In the genomic region with DNA sequence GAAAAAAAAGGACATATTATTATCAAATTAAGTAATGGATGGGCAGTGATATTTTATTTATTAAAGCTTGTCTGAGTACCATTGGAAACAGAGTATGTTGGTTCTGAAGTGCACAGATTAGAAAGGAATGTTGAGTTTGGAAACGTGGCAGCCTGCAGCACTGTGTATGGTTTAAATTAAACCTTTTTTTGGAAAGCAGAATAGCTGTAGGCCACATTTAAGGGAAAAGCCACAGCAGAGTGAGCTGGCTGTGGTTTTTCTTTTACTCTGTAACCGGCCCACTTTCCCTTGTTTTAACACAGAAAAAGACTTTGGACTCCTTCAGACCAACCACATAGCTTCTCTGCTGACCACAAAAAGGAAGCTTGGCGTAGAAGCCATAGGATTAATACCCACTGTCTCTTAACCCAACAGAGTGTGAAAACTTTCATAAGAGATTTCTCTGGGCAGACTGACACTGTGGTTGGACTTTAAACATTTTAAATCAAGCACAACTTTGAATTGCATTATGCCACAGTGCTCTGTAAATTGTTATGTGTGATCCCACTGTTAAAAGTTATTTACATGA, we compare ENCODE assay signal across 1 cellular context.
TF ChIP-seq lines count a peak whose summit lies in the region.

No MANE protein-coding gene starts in this region.

TF ChIP-seq in HepG2, 621 proteins besides CTCF, POLR2A, EP300 and RAD21 (continued from another document and continues in another):
- TF ChIP-seq, protein P1, sequence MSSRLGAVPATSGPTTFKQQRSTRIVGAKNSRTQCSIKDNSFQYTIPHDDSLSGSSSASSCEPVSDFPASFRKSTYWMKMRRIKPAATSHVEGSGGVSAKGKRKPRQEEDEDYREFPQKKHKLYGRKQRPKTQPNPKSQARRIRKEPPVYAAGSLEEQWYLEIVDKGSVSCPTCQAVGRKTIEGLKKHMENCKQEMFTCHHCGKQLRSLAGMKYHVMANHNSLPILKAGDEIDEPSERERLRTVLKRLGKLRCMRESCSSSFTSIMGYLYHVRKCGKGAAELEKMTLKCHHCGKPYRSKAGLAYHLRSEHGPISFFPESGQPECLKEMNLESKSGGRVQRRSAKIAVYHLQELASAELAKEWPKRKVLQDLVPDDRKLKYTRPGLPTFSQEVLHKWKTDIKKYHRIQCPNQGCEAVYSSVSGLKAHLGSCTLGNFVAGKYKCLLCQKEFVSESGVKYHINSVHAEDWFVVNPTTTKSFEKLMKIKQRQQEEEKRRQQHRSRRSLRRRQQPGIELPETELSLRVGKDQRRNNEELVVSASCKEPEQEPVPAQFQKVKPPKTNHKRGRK (CRISPR knock-in tag; IDR thresholded peaks at IDR 0.05) = no peak
- TF ChIP-seq MXI1 (IDR thresholded peaks at IDR 0.05; ENCODE audit: borderline replicate concordance, low read depth, low read length) = peak; percentile 24; the same call in 1 of the 3 replicates
- TF ChIP-seq CBFB (CRISPR knock-in tag; IDR thresholded peaks at IDR 0.05) = no peak
- TF ChIP-seq, protein P2, sequence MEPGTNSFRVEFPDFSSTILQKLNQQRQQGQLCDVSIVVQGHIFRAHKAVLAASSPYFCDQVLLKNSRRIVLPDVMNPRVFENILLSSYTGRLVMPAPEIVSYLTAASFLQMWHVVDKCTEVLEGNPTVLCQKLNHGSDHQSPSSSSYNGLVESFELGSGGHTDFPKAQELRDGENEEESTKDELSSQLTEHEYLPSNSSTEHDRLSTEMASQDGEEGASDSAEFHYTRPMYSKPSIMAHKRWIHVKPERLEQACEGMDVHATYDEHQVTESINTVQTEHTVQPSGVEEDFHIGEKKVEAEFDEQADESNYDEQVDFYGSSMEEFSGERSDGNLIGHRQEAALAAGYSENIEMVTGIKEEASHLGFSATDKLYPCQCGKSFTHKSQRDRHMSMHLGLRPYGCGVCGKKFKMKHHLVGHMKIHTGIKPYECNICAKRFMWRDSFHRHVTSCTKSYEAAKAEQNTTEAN (CRISPR knock-in tag; conservative IDR thresholded peaks at IDR 0.05) = 0 out of 2 replicates have a peak, but pooled peaks have one; percentile 18
- no peak for TF ChIP-seq ELF4 (CRISPR knock-in tag; IDR thresholded peaks at IDR 0.05; ENCODE audit: borderline replicate concordance)
- TF ChIP-seq CHCHD3 (CRISPR knock-in tag; IDR thresholded peaks at IDR 0.05) = no peak
- no peak for TF ChIP-seq EED (CRISPR knock-in tag; IDR thresholded peaks at IDR 0.05)
- TF ChIP-seq, protein P3, sequence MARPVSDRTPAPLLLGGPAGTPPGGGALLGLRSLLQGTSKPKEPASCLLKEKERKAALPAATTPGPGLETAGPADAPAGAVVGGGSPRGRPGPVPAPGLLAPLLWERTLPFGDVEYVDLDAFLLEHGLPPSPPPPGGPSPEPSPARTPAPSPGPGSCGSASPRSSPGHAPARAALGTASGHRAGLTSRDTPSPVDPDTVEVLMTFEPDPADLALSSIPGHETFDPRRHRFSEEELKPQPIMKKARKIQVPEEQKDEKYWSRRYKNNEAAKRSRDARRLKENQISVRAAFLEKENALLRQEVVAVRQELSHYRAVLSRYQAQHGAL (CRISPR knock-in tag; IDR thresholded peaks at IDR 0.05; ENCODE audit: not compliant biosample characterization) = no peak
- TF ChIP-seq ZNF124 (CRISPR knock-in tag; IDR thresholded peaks at IDR 0.05) = no peak
- TF ChIP-seq, protein P4, sequence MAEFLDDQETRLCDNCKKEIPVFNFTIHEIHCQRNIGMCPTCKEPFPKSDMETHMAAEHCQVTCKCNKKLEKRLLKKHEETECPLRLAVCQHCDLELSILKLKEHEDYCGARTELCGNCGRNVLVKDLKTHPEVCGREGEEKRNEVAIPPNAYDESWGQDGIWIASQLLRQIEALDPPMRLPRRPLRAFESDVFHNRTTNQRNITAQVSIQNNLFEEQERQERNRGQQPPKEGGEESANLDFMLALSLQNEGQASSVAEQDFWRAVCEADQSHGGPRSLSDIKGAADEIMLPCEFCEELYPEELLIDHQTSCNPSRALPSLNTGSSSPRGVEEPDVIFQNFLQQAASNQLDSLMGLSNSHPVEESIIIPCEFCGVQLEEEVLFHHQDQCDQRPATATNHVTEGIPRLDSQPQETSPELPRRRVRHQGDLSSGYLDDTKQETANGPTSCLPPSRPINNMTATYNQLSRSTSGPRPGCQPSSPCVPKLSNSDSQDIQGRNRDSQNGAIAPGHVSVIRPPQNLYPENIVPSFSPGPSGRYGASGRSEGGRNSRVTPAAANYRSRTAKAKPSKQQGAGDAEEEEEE (CRISPR knock-in tag; IDR thresholded peaks at IDR 0.05; ENCODE audit: borderline replicate concordance) = no peak
- TF ChIP-seq SMAD1 (CRISPR knock-in tag; IDR thresholded peaks at IDR 0.05; ENCODE audit: borderline replicate concordance, low read depth) = no peak
- no peak for TF ChIP-seq ZNF772 (CRISPR knock-in tag; IDR thresholded peaks at IDR 0.05)
- TF ChIP-seq SRSF1 (optimal IDR thresholded peaks at IDR 0.05; ENCODE audit: low read depth, low read length) = no peak
- TF ChIP-seq, protein P5, sequence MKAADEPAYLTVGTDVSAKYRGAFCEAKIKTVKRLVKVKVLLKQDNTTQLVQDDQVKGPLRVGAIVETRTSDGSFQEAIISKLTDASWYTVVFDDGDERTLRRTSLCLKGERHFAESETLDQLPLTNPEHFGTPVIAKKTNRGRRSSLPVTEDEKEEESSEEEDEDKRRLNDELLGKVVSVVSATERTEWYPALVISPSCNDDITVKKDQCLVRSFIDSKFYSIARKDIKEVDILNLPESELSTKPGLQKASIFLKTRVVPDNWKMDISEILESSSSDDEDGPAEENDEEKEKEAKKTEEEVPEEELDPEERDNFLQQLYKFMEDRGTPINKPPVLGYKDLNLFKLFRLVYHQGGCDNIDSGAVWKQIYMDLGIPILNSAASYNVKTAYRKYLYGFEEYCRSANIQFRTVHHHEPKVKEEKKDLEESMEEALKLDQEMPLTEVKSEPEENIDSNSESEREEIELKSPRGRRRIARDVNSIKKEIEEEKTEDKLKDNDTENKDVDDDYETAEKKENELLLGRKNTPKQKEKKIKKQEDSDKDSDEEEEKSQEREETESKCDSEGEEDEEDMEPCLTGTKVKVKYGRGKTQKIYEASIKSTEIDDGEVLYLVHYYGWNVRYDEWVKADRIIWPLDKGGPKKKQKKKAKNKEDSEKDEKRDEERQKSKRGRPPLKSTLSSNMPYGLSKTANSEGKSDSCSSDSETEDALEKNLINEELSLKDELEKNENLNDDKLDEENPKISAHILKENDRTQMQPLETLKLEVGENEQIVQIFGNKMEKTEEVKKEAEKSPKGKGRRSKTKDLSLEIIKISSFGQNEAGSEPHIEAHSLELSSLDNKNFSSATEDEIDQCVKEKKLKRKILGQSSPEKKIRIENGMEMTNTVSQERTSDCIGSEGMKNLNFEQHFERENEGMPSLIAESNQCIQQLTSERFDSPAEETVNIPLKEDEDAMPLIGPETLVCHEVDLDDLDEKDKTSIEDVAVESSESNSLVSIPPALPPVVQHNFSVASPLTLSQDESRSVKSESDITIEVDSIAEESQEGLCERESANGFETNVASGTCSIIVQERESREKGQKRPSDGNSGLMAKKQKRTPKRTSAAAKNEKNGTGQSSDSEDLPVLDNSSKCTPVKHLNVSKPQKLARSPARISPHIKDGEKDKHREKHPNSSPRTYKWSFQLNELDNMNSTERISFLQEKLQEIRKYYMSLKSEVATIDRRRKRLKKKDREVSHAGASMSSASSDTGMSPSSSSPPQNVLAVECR (CRISPR knock-in tag; IDR thresholded peaks at IDR 0.05; ENCODE audit: borderline replicate concordance) = no peak
- TF ChIP-seq AGO2 (optimal IDR thresholded peaks at IDR 0.05; ENCODE audit: low read depth, low read length) = no peak
- TF ChIP-seq SP140L (CRISPR knock-in tag; IDR thresholded peaks at IDR 0.05; ENCODE audit: borderline replicate concordance) = no peak
- TF ChIP-seq, protein P6, sequence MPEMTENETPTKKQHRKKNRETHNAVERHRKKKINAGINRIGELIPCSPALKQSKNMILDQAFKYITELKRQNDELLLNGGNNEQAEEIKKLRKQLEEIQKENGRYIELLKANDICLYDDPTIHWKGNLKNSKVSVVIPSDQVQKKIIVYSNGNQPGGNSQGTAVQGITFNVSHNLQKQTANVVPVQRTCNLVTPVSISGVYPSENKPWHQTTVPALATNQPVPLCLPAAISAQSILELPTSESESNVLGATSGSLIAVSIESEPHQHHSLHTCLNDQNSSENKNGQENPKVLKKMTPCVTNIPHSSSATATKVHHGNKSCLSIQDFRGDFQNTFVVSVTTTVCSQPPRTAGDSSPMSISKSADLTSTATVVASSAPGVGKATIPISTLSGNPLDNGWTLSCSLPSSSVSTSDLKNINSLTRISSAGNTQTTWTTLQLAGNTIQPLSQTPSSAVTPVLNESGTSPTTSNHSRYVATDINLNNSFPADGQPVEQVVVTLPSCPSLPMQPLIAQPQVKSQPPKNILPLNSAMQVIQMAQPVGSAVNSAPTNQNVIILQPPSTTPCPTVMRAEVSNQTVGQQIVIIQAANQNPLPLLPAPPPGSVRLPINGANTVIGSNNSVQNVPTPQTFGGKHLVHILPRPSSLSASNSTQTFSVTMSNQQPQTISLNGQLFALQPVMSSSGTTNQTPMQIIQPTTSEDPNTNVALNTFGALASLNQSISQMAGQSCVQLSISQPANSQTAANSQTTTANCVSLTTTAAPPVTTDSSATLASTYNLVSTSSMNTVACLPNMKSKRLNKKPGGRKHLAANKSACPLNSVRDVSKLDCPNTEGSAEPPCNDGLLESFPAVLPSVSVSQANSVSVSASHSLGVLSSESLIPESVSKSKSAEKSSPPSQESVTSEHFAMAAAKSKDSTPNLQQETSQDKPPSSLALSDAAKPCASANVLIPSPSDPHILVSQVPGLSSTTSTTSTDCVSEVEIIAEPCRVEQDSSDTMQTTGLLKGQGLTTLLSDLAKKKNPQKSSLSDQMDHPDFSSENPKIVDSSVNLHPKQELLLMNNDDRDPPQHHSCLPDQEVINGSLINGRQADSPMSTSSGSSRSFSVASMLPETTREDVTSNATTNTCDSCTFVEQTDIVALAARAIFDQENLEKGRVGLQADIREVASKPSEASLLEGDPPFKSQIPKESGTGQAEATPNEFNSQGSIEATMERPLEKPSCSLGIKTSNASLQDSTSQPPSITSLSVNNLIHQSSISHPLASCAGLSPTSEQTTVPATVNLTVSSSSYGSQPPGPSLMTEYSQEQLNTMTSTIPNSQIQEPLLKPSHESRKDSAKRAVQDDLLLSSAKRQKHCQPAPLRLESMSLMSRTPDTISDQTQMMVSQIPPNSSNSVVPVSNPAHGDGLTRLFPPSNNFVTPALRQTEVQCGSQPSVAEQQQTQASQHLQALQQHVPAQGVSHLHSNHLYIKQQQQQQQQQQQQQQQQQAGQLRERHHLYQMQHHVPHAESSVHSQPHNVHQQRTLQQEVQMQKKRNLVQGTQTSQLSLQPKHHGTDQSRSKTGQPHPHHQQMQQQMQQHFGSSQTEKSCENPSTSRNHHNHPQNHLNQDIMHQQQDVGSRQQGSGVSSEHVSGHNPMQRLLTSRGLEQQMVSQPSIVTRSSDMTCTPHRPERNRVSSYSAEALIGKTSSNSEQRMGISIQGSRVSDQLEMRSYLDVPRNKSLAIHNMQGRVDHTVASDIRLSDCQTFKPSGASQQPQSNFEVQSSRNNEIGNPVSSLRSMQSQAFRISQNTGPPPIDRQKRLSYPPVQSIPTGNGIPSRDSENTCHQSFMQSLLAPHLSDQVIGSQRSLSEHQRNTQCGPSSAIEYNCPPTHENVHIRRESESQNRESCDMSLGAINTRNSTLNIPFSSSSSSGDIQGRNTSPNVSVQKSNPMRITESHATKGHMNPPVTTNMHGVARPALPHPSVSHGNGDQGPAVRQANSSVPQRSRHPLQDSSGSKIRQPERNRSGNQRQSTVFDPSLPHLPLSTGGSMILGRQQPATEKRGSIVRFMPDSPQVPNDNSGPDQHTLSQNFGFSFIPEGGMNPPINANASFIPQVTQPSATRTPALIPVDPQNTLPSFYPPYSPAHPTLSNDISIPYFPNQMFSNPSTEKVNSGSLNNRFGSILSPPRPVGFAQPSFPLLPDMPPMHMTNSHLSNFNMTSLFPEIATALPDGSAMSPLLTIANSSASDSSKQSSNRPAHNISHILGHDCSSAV (CRISPR knock-in tag; IDR thresholded peaks at IDR 0.05; ENCODE audit: borderline replicate concordance) = no peak
- TF ChIP-seq GATAD1 (CRISPR knock-in tag; IDR thresholded peaks at IDR 0.05) = no peak
- TF ChIP-seq ZFP82 (CRISPR knock-in tag; IDR thresholded peaks at IDR 0.05; ENCODE audit: borderline replicate concordance) = no peak
- TF ChIP-seq, protein P7, sequence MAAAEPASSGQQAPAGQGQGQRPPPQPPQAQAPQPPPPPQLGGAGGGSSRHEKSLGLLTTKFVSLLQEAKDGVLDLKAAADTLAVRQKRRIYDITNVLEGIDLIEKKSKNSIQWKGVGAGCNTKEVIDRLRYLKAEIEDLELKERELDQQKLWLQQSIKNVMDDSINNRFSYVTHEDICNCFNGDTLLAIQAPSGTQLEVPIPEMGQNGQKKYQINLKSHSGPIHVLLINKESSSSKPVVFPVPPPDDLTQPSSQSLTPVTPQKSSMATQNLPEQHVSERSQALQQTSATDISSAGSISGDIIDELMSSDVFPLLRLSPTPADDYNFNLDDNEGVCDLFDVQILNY (CRISPR knock-in tag; conservative IDR thresholded peaks at IDR 0.05) = no peak
- peak; percentile 81 for TF ChIP-seq TBX2 (CRISPR knock-in tag; IDR thresholded peaks at IDR 0.05; ENCODE audit: borderline replicate concordance)
- TF ChIP-seq GFI1 (CRISPR knock-in tag; IDR thresholded peaks at IDR 0.05; ENCODE audit: borderline replicate concordance) = peak; percentile 73; the same call in 1 of the 2 replicates
- TF ChIP-seq SSRP1 (CRISPR knock-in tag; IDR thresholded peaks at IDR 0.05) = no peak
- TF ChIP-seq TEAD3 (CRISPR knock-in tag; optimal IDR thresholded peaks at IDR 0.05; ENCODE audit: borderline replicate concordance) = peak; percentile 25
- no peak for TF ChIP-seq MTF1 (CRISPR knock-in tag; IDR thresholded peaks at IDR 0.05)
- TF ChIP-seq NFIC (IDR thresholded peaks at IDR 0.05; ENCODE audit: low read length) = 0 out of 2 replicates have a peak, but pooled peaks have one; percentile 55
- 0 out of 2 replicates have a peak, but pooled peaks have one; percentile 18 for TF ChIP-seq POGZ (CRISPR knock-in tag; IDR thresholded peaks at IDR 0.05)
- no peak for TF ChIP-seq NBN (conservative IDR thresholded peaks at IDR 0.05)
- TF ChIP-seq ZNF792 (CRISPR knock-in tag; IDR thresholded peaks at IDR 0.05) = 0 out of 2 replicates have a peak, but pooled peaks have one; percentile 43
- TF ChIP-seq NFYC (CRISPR knock-in tag; IDR thresholded peaks at IDR 0.05) = no peak
- peak; percentile 29; the same call in 1 of the 2 replicates for TF ChIP-seq CHD4 (IDR thresholded peaks at IDR 0.05; ENCODE audit: borderline replicate concordance, low read length)
- TF ChIP-seq HDAC2 (CRISPR knock-in tag; IDR thresholded peaks at IDR 0.05) = peak; percentile 69
- TF ChIP-seq ZMYM4 (CRISPR knock-in tag; IDR thresholded peaks at IDR 0.05) = peak; percentile 55; the same call in 1 of the 2 replicates
- no peak for TF ChIP-seq ZKSCAN1 (IDR thresholded peaks at IDR 0.05; ENCODE audit: low read length)
- TF ChIP-seq HNF4G (IDR thresholded peaks at IDR 0.05; ENCODE audit: borderline replicate concordance, low read depth, low read length) = peak; percentile 83
- peak; percentile 38; the same call in 1 of the 2 replicates for TF ChIP-seq HNF4G (CRISPR knock-in tag; IDR thresholded peaks at IDR 0.05; ENCODE audit: borderline replicate concordance, low read depth)
- TF ChIP-seq LCORL (IDR thresholded peaks at IDR 0.05) = no peak
- 0 out of 2 replicates have a peak, but pooled peaks have one; percentile 44 for TF ChIP-seq LCORL (CRISPR knock-in tag; IDR thresholded peaks at IDR 0.05)
- TF ChIP-seq ZNF12 (CRISPR knock-in tag; IDR thresholded peaks at IDR 0.05) = peak; percentile 17; the same call in 1 of the 2 replicates
- TF ChIP-seq ZNF567 (CRISPR knock-in tag; IDR thresholded peaks at IDR 0.05; ENCODE audit: borderline replicate concordance) = no peak
- no peak for TF ChIP-seq CENPX (CRISPR knock-in tag; IDR thresholded peaks at IDR 0.05)
- TF ChIP-seq ZFX (CRISPR knock-in tag; IDR thresholded peaks at IDR 0.05; ENCODE audit: low read depth) = no peak
- no peak for TF ChIP-seq POLR2G (IDR thresholded peaks at IDR 0.05; ENCODE audit: low read depth, low read length)
- TF ChIP-seq BRCA1 (CRISPR knock-in tag; IDR thresholded peaks at IDR 0.05) = no peak
